In the genomic region with DNA sequence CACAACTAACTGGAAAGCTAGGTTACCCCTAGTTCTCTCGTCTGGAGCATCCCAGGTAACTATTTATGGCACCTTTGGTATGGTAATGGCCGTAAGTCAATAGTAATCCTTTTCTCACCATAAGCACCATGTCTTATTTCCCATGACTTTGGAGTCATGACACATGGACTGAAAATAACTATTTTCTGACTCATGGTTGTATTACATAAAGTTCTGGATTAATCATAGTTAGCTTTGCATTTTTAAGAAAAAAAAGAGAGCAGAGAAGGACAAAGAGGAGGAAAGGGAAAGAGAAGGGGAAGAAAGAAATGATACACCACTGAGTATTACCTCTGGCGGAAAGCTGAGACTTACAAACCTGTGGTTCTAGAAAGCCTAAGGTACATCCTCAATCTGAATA, we compare ENCODE assay signal across 18 cellular contexts.
A peak's percentile ranks its signal among the peaks of the same experiment; 100 is the strongest.
DNase-seq lines count a peak whose midpoint lies in the region; ATAC-seq and TF ChIP-seq lines count a peak whose summit lies in the region.
"Had no signal": no experiment of that assay in that cellular context is flagged by ENCODE, and none has a peak within 500 bp of the region (broad histone marks: within the 10 kb centered on the region; RNA-seq: fewer than 3 reads in every experiment).

No MANE protein-coding gene starts in this region.

- H3K4me1 ChIP-seq in foreskin keratinocyte = peaks cover 8% of the 10 kb centered on the region
- H3K4me1 ChIP-seq in heart right ventricle = no peaks in the 10 kb centered on the region

- no peaks in the 10 kb centered on the region for H3K36me3 ChIP-seq in heart right ventricle
- H3K36me3 ChIP-seq: Peyer's patch had no signal

- no peak overlapping the region for H3K4me3 ChIP-seq in heart right ventricle
- H3K4me3 ChIP-seq: K562, Peyer's patch had no signal

- no peaks in the 10 kb centered on the region for H3K27me3 ChIP-seq in foreskin keratinocyte
- H3K27me3 ChIP-seq in heart right ventricle = peaks cover 0 to 18% (median 16%) of the 10 kb centered on the region in 7 donors
- H3K27me3 ChIP-seq: Peyer's patch had no signal

- no peaks in the 10 kb centered on the region for H3K9me3 ChIP-seq in heart right ventricle
- H3K9me3 ChIP-seq: Peyer's patch had no signal

- H3K27ac ChIP-seq in foreskin keratinocyte (peak overlapping the region; percentile 50), heart right ventricle (no peak overlapping the region)
- H3K27ac ChIP-seq: Peyer's patch had no signal

- TF ChIP-seq CTCF in foreskin keratinocyte (conservative IDR thresholded peaks at IDR 0.05) = no peak
- no peak for TF ChIP-seq CTCF in heart right ventricle (IDR thresholded peaks at IDR 0.05)

- intact Hi-C loops in heart right ventricle (cut with DNase I) = no loop called here

- peak; percentile 89 for ATAC-seq in foreskin keratinocyte
- no peak for ATAC-seq in heart right ventricle
- ATAC-seq: K562, right cardiac atrium had no signal

- DNase-seq in A172 (ENCODE audit: low spot score) = peak; percentile 46
- DNase-seq in HCEC 1CT = peak; percentile 84
- peak; percentile 16 for DNase-seq in astrocyte of the hippocampus (ENCODE audit: low read depth, low spot score)
- peak; percentile 77 to 86 for DNase-seq in foreskin keratinocyte
- DNase-seq in activated CD4-positive, alpha-beta T cell treated with anti-CD3 and anti-CD28 coated beads for 4 hours = no peak
- no peak for DNase-seq in NCI-H1092 treated with DMSO at 0.1 percent for 48 hours (lab: John Stamatoyannopoulos, UW)
- DNase-seq in HK-2 (ENCODE audit: unreplicated experiment) = no peak
- DNase-seq in heart right ventricle = no peak
- DNase-seq: 8988T; activated B cell treated with CpG ODN at 0.5 μM for 24 hours; activated naive CD4-positive, alpha-beta T cell; Caco-2; NCI-H146; NCI-H748 treated with DMSO at 0.1 percent for 48 hours; Peyer's patch; right cardiac atrium; stimulated activated CD4-positive, alpha-beta T cell treated with anti-CD3 and anti-CD28 coated beads, Interleukin-2, amount 100 ng/mL, for 48 hours had no signal

- WGBS in heart right ventricle, 2 donors = 80 to 84% methylated on average over 3 of the region's 3 CpGs

Comparison
In these comparisons a context has a peak if more than half of its experiments do, and no peak if none do; other contexts are left out.
1. DNase-seq: peak in A172 (single experiment), HCEC 1CT (single experiment), astrocyte of the hippocampus (single experiment) and foreskin keratinocyte (2 of 2); none in activated CD4-positive, alpha-beta T cell treated with anti-CD3 and anti-CD28 coated beads for 4 hours (0 of 2), NCI-H1092 treated with DMSO at 0.1 percent for 48 hours (single experiment), HK-2 (single experiment) and heart right ventricle (0 of 2).